In the genomic region with DNA sequence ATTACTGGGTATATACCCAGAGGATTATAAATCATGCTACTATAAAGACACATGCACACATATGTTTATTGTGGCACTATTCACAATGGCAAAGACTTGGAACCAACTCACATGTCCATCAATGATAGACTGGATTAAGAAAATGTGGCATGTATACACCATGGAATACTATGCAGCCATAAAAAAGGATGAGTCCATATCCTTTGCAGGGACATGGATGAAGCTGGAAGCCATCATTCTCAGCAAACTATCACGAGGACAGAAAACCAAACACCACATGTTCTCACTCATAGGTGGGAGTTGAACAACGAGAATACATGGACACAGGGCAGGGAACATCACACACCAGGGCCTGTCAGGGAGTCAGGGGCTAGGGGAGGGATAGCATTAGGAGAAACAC, we compare ENCODE assay signal across 1 cellular context. TPM values are rescaled to one million over a fixed set of nuclear protein-coding genes. Genes with fewer than 3 reads are reported as not detected.
"Had no signal": no experiment of that assay in that cellular context is flagged by ENCODE, and none has a peak within 500 bp of the region (broad histone marks: within the 10 kb centered on the region; RNA-seq: fewer than 3 reads in every experiment).

No MANE protein-coding gene starts in this region.

RNA-seq across cellular contexts. Expression of a gene that starts 52.8 kb away (rescaled TPM):
- total RNA-seq: GM12878 had no signal
